In the genomic region with DNA sequence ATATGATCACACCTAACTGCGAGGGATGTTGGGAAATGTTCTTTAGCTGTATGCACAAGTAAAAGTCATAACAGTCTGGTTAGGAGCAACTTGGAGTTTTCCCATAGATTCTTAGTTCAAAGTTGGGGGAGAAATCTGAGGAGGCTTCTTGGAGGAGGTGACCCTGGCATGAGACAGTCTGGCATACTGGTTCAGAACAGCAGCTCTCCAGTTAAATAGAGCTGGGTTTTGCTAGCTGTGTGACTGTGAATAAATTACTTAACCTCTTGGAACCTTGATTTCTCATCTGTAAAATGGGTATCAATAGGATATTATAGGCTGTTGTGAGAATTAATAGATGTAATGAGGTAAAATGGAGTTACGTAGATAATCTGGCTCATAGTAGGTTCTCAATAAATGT, we compare ENCODE assay signal across 21 cellular contexts.
"Had no signal": no experiment of that assay in that cellular context is flagged by ENCODE, and none has a peak within 500 bp of the region (broad histone marks: within the 10 kb centered on the region; RNA-seq: fewer than 3 reads in every experiment).

No MANE protein-coding gene starts in this region.

- DNase-seq: IMR-90, Kasumi-1, MM.1S, NCI-H1092 treated with DMSO at 0.1 percent for 48 hours, NCI-H146, NCI-H1694 treated with DMSO at 0.1 percent for 48 hours, NCI-H1930, NCI-H2081, NCI-H2107, NCI-H226, NCI-H446, NCI-H510A, NCI-H524 treated with DMSO at 0.1 percent for 48 hours, NCI-H69, NCI-H774, PC-3, SHP77, SK-N-SH had no signal

- FAIRE-seq: HepG2 had no signal

- H3K9me3 ChIP-seq: SK-N-SH had no signal

- ATAC-seq: HepG2, Panc1, PC-3 had no signal

- H3K27ac ChIP-seq: KMS-11 had no signal

- H3K4me2 ChIP-seq: KMS-11, SK-N-SH had no signal
